ENCODE assay signal across 8 cellular contexts in genomic region chr5:138338411-138339085, GRCh38. TPM values are rescaled to one million over a fixed set of nuclear protein-coding genes. Genes with fewer than 3 reads are reported as not detected.
DNase-seq lines count a peak whose midpoint lies in the region; ATAC-seq and TF ChIP-seq lines count a peak whose summit lies in the region.

No MANE protein-coding gene starts in this region.

- peak overlapping the region; percentile 90 to 93 (median 91) for H3K27ac ChIP-seq in thyroid gland

- H3K4me1 ChIP-seq in adipocyte (ENCODE audit: control insufficient read depth, insufficient read depth, low read length) (peaks cover 12% of the 10 kb centered on the region), thyroid gland (peaks cover 6 to 19% of the 10 kb centered on the region in 2 donors)

- peak overlapping the region; percentile 69 for H3K4me3 ChIP-seq in GM12875 (ENCODE audit: low read depth, low read length)
- H3K4me3 ChIP-seq in adipocyte (ENCODE audit: low read length) = peak overlapping the region; percentile 91
- peak overlapping the region; percentile 79 for H3K4me3 ChIP-seq in kidney epithelial cell (ENCODE audit: low read depth, low read length)
- peak overlapping the region; percentile 43 to 91 (median 71) for H3K4me3 ChIP-seq in thyroid gland (replicated peaks in 1 of 3)

- intact Hi-C loops in thyroid gland (cut with DNase I) = loop anchor here (10.0 kb wide), 1 partner anchor 124 kb away; the partner anchor contains the start of gene CDC23

- peaks cover 21% of the 10 kb centered on the region for H3K36me3 ChIP-seq in adipocyte (ENCODE audit: control insufficient read depth, insufficient read depth, low read length, severe bottlenecking)
- H3K36me3 ChIP-seq in kidney epithelial cell (ENCODE audit: control insufficient read depth, insufficient read depth, low read length) = peaks cover 3% of the 10 kb centered on the region
- H3K36me3 ChIP-seq in thyroid gland = no peaks in the 10 kb centered on the region

- ATAC-seq in HG02973 (IDR thresholded peaks at IDR 0.05; ENCODE audit: unreplicated experiment) (peak; percentile 7), GM19452 (IDR thresholded peaks at IDR 0.05; ENCODE audit: unreplicated experiment) (no peak)

- H3K27me3 ChIP-seq in adipocyte (replicated peaks; ENCODE audit: control insufficient read depth, insufficient read depth, low read length) = no peaks in the 10 kb centered on the region
- no peaks in the 10 kb centered on the region for H3K27me3 ChIP-seq in kidney epithelial cell (ENCODE audit: control insufficient read depth, insufficient read depth, low read length)
- H3K27me3 ChIP-seq in thyroid gland = no peaks in the 10 kb centered on the region

- WGBS in thyroid gland, 2 donors = 0% methylated on average over 12 of the region's 21 CpGs; no CpG with 5 or more reads in 1 of the 2 donors

- TF ChIP-seq POLR2A in thyroid gland (IDR thresholded peaks at IDR 0.05) = no peak

- H3K9ac ChIP-seq in adipocyte (ENCODE audit: low read length) = peak overlapping the region; percentile 98

- H3K9me3 ChIP-seq in adipocyte (ENCODE audit: control insufficient read depth, low read length) (no peaks in the 10 kb centered on the region), thyroid gland (no peaks in the 10 kb centered on the region)

- TF ChIP-seq CTCF in GM12875 (IDR thresholded peaks at IDR 0.05; ENCODE audit: borderline replicate concordance, insufficient read depth, low read depth, low read length) = no peak
- TF ChIP-seq CTCF in kidney epithelial cell (IDR thresholded peaks at IDR 0.05; ENCODE audit: insufficient read depth, low read length, poor library complexity, severe bottlenecking) = no peak
- TF ChIP-seq CTCF in thyroid gland (IDR thresholded peaks at IDR 0.05) = no peak

- DNase-seq in adipocyte (ENCODE audit: low read depth) (no peak), kidney epithelial cell (ENCODE audit: low read depth) (no peak), thyroid gland (peak in 1 of 2 donors; percentile 3), NCI-H2081 (lab: John Stamatoyannopoulos, UW) (no peak), ureter (ENCODE audit: low spot score) (no peak)

RNA-seq across cellular contexts. Expression of gene FAM53C, which starts 0.5 kb away (rescaled TPM):
- total RNA-seq in kidney epithelial cell = 26.3 and 36.8 TPM in 2 replicates
- total RNA-seq in thyroid gland = 10 to 100 TPM; 17.8 to 32.4 (median 20.7) TPM
- total RNA-seq in ureter = 15.6 TPM

RNA-seq across cellular contexts. Expression of gene CDC25C, which starts 6.9 kb away (rescaled TPM):
- 1.9 and 2.0 TPM in 2 replicates for total RNA-seq in kidney epithelial cell
- total RNA-seq in thyroid gland = under 1 TPM in 1 of 4 donors, not detected in 3; 0.27 TPM
- not detected for total RNA-seq in ureter

RNA-seq across cellular contexts. Expression of gene KDM3B, which starts 13.9 kb away (rescaled TPM):
- total RNA-seq in kidney epithelial cell (44.3 and 45.1 TPM in 2 replicates), thyroid gland (10 to 100 TPM; 64.8 to 89.4 (median 75.6) TPM), ureter (79.8 TPM)
